Comparison of ENCODE assay signal across 22 cellular contexts in genomic region chr20:922781-923180, GRCh38. TPM values are rescaled to one million over a fixed set of nuclear protein-coding genes. Genes with fewer than 3 reads are reported as not detected.
DNase-seq lines count a peak whose midpoint lies in the region; ATAC-seq, FAIRE-seq and TF ChIP-seq lines count a peak whose summit lies in the region.
"Had no signal": no experiment of that assay in that cellular context is flagged by ENCODE, and none has a peak within 500 bp of the region (broad histone marks: within the 10 kb centered on the region; RNA-seq: fewer than 3 reads in every experiment).

No MANE protein-coding gene starts in this region.

- no peaks in the 10 kb centered on the region for H3K4me1 Mint-ChIP-seq in chondrocyte (ENCODE audit: low read depth)
- H3K4me1 Mint-ChIP-seq: CD4-positive, CD25-positive, alpha-beta regulatory T cell; CD8-positive, alpha-beta memory T cell had no signal

- CTCF ChIA-PET in H1 (lab: Charles Lee; ENCODE audit: partially characterized antibody): interaction anchor here (0.6 to 1.8 kb wide), 6 partner anchors 11 to 79 kb away, joined by 3 to 11 read pairs (median 4); no protein-coding TSS in a partner anchor

- no peak overlapping the region for H3K18ac ChIP-seq in H1 (ENCODE audit: extremely low read depth, low read length)

- H3K4me2 ChIP-seq in H1 (ENCODE audit: insufficient read depth in 1 of 2, low read depth in 2 of 2, low read length in 2 of 2) (no peak overlapping the region), osteoblast (ENCODE audit: insufficient read depth, low read length) (no peak overlapping the region)

- H3K4me3 ChIP-seq in H1 (ENCODE audit: extremely low read depth in 1 of 4, insufficient read depth in 2 of 4, low read depth in 3 of 4, low read length in 4 of 4) (no peak overlapping the region), osteoblast (ENCODE audit: insufficient read depth, low read length) (no peak overlapping the region), spleen (no peak overlapping the region)

- ATAC-seq in HG02840 (IDR thresholded peaks at IDR 0.05; ENCODE audit: low FRiP score, unreplicated experiment): no peak

- H3K9me3 ChIP-seq in H1 (ENCODE audit: insufficient read depth in 2 of 2, low read depth in 1 of 2, low read length in 1 of 2) (no peaks in the 10 kb centered on the region; a peak in 1 of 4 replicates), osteoblast (ENCODE audit: low read depth, low read length) (no peaks in the 10 kb centered on the region), spleen (no peaks in the 10 kb centered on the region)
- H3K9me3 ChIP-seq: BE2C had no signal

- H2BK15ac ChIP-seq in H1 (ENCODE audit: low read length): 0 out of 2 replicates have a peak overlapping the region, but pooled peaks have one; percentile 8

- POLR2A ChIA-PET in H1 (lab: Charles Lee; ENCODE audit: partially characterized antibody): no interaction called here

- H3K36me3 Mint-ChIP-seq in chondrocyte (ENCODE audit: low read depth): no peaks in the 10 kb centered on the region
- H3K36me3 Mint-ChIP-seq: CD8-positive, alpha-beta memory T cell had no signal

- H2BK20ac ChIP-seq in H1 (ENCODE audit: low read length): no peak overlapping the region

- no peak overlapping the region for H3K4me3 Mint-ChIP-seq in chondrocyte (ENCODE audit: unreplicated experiment)
- H3K4me3 Mint-ChIP-seq: CD4-positive, CD25-positive, alpha-beta regulatory T cell; CD8-positive, alpha-beta memory T cell had no signal

- H2BK120ac ChIP-seq in H1 (replicated peaks; ENCODE audit: low read depth, low read length): no peak overlapping the region

- no peaks in the 10 kb centered on the region for H3K79me1 ChIP-seq in H1 (ENCODE audit: low read depth, low read length)

- no peak overlapping the region for H3K9ac ChIP-seq in H1 (replicated peaks in 1 of 4; ENCODE audit: extremely low read depth in 1 of 4, low read depth in 3 of 4, low read length in 3 of 4)

- no peak overlapping the region for H4K5ac ChIP-seq in H1 (ENCODE audit: insufficient read length, low read depth, low read length)

- H3K27ac ChIP-seq in H1 (ENCODE audit: low read depth, low read length) (no peak overlapping the region), osteoblast (ENCODE audit: low read depth, low read length) (no peak overlapping the region), spleen (no peak overlapping the region)

- intact Hi-C loops in spleen (cut with DNase I; ENCODE audit: low total_unique reads): no loop called here

- TF ChIP-seq EP300 in H1 (IDR thresholded peaks at IDR 0.05; ENCODE audit: borderline replicate concordance in 1 of 2, low read depth in 2 of 2, low read length in 2 of 2): no peak

- H3K27me3 ChIP-seq in H1 (replicated peaks in 1 of 4; ENCODE audit: control insufficient read depth in 3 of 4, extremely low read depth in 1 of 4, insufficient read depth in 3 of 4, low read length in 3 of 4) (no peaks in the 10 kb centered on the region), osteoblast (ENCODE audit: insufficient read depth, low read length) (peaks cover 4% of the 10 kb centered on the region), spleen (replicated peaks in 1 of 7) (peaks cover 0 to 19% (median 0%) of the 10 kb centered on the region in 7 donors)
- H3K27me3 ChIP-seq: BE2C had no signal

- no peak overlapping the region for H2AK5ac ChIP-seq in H1 (ENCODE audit: low read depth, low read length)

- TF ChIP-seq RAD21 in H1 (IDR thresholded peaks at IDR 0.05 in 1 of 2, conservative IDR thresholded peaks at IDR 0.05 in 1 of 2; ENCODE audit: low read depth in 2 of 2, low read length in 2 of 2): no peak

- no peak for FAIRE-seq in H1 (lab: Jason Lieb, UNC)
- FAIRE-seq: A204.1, G401.6, GM12891, GM19239, H54 had no signal

- TF ChIP-seq CTCF in chondrocyte (IDR thresholded peaks at IDR 0.05): no peak
- TF ChIP-seq CTCF in H1 (IDR thresholded peaks at IDR 0.05; ENCODE audit: control extremely low read depth in 1 of 3, insufficient read depth in 1 of 3, low read depth in 1 of 3, low read length in 3 of 3): no peak
- no peak for TF ChIP-seq CTCF in osteoblast (IDR thresholded peaks at IDR 0.05; ENCODE audit: extremely low read depth, low read depth, low read length)
- no peak for TF ChIP-seq CTCF in spleen (IDR thresholded peaks at IDR 0.05 in 8 of 11, conservative IDR thresholded peaks at IDR 0.05 in 3 of 11)

- TF ChIP-seq POLR2A in H1 (IDR thresholded peaks at IDR 0.05; ENCODE audit: control extremely low read depth in 1 of 2, low read depth in 2 of 2, low read length in 2 of 2): no peak
- TF ChIP-seq POLR2A in spleen (IDR thresholded peaks at IDR 0.05): no peak

- H3K4ac ChIP-seq in H1 (replicated peaks; ENCODE audit: insufficient read length, low read depth, low read length): no peak overlapping the region

- H3K56ac ChIP-seq in H1 (replicated peaks; ENCODE audit: insufficient read length, low read depth, low read length): no peak overlapping the region

- H3K4me1 ChIP-seq in H1 (replicated peaks in 1 of 4; ENCODE audit: control insufficient read depth in 3 of 4, insufficient read depth in 4 of 4, low read length in 3 of 4) (no peaks in the 10 kb centered on the region), osteoblast (ENCODE audit: insufficient read depth, low read length) (peaks cover 3% of the 10 kb centered on the region), spleen (no peaks in the 10 kb centered on the region)
- H3K4me1 ChIP-seq: BE2C had no signal

- no peak overlapping the region for H2BK5ac ChIP-seq in H1 (ENCODE audit: low read depth, low read length)

- H3K36me3 ChIP-seq in H1 (ENCODE audit: control insufficient read depth in 2 of 4, insufficient read depth in 4 of 4, low read length in 3 of 4): no peaks in the 10 kb centered on the region
- no peaks in the 10 kb centered on the region for H3K36me3 ChIP-seq in osteoblast (ENCODE audit: insufficient read depth, low read length)
- no peaks in the 10 kb centered on the region for H3K36me3 ChIP-seq in spleen
- H3K36me3 ChIP-seq: BE2C had no signal

- no peak overlapping the region for H4K8ac ChIP-seq in H1 (ENCODE audit: extremely low read depth, insufficient read depth, low read length)

- no peaks in the 10 kb centered on the region for H3K79me2 ChIP-seq in H1 (ENCODE audit: control insufficient read depth in 1 of 2, insufficient read depth in 2 of 2, low read length in 2 of 2)
- no peaks in the 10 kb centered on the region for H3K79me2 ChIP-seq in osteoblast (ENCODE audit: insufficient read depth, low read length)

- H3K23me2 ChIP-seq in H1 (ENCODE audit: low read depth, low read length): no peaks in the 10 kb centered on the region

- H3K14ac ChIP-seq in H1 (ENCODE audit: insufficient read length): no peak overlapping the region

- H3K27me3 Mint-ChIP-seq in chondrocyte (ENCODE audit: low read depth): peaks cover 8% of the 10 kb centered on the region

- DNase-seq in chondrocyte (ENCODE audit: low spot score) (peak; percentile 20), H1 (ENCODE audit: low read depth in 1 of 2, low spot score in 2 of 2) (no peak), osteoblast (ENCODE audit: insufficient read length, low spot score, missing footprints) (no peak), spleen (peak; percentile 12), cerebellar nuclear complex (lab: John Stamatoyannopoulos, UW) (no peak), MV-4-11 (lab: John Stamatoyannopoulos, UW) (no peak)
- no peak for DNase-seq in activated CD8-positive, alpha-beta memory T cell treated with anti-CD3 and anti-CD28 coated beads for 24 hours
- DNase-seq: ACHN; BE2C; C1 segment of cervical spinal cord; CD4-positive, CD25-positive, alpha-beta regulatory T cell; CD8-positive, alpha-beta memory T cell; COR-L47; DMS 273 treated with DMSO at 0.1 percent for 48 hours; DMS53; HCEC 1CT had no signal

- H4K91ac ChIP-seq in H1 (replicated peaks; ENCODE audit: insufficient read length, low read length): no peak overlapping the region

- H4K20me1 ChIP-seq in H1 (replicated peaks in 1 of 2; ENCODE audit: control insufficient read depth in 1 of 2, insufficient read depth in 2 of 2, low read length in 2 of 2) (no peaks in the 10 kb centered on the region), osteoblast (ENCODE audit: insufficient read depth, low read length) (no peaks in the 10 kb centered on the region)

- no peak overlapping the region for H3K23ac ChIP-seq in H1 (ENCODE audit: insufficient read length)

- H2AFZ ChIP-seq in H1 (ENCODE audit: low read length) (no peak overlapping the region), osteoblast (ENCODE audit: low read length) (peak overlapping the region; percentile 47)

- H3K27ac Mint-ChIP-seq in chondrocyte (ENCODE audit: unreplicated experiment): no peak overlapping the region
- H3K27ac Mint-ChIP-seq: CD4-positive, CD25-positive, alpha-beta regulatory T cell; CD8-positive, alpha-beta memory T cell had no signal

- 82% methylated on average over 4 of the region's 4 CpGs; no CpG with 5 or more reads in 1 of the 2 experiments for whole genome bisulfite sequencing in H1 (ENCODE audit: extremely low coverage in 1 of 2, insufficient coverage in 1 of 2, insufficient read length in 1 of 2, insufficient replicate concordance in 2 of 2, low coverage in 1 of 2, low lambda C conversion rate in 2 of 2, missing lambda C conversion rate in 1 of 2), 2 experiments
- 51 to 70% (median 65%) methylated on average over 4 of the region's 4 CpGs for WGBS in spleen, 5 donors

- H2BK12ac ChIP-seq in H1 (ENCODE audit: low read depth, low read length): no peak overlapping the region

- peaks cover 2% of the 10 kb centered on the region for H3K9me3 Mint-ChIP-seq in chondrocyte (ENCODE audit: low read depth)
- H3K9me3 Mint-ChIP-seq: CD8-positive, alpha-beta memory T cell had no signal

TF ChIP-seq in H1, 55 proteins besides CTCF, POLR2A, EP300 and RAD21 (continues in another document):
- TF ChIP-seq FOSL1 (IDR thresholded peaks at IDR 0.05; ENCODE audit: insufficient read depth, low read depth, low read length): no peak
- no peak for TF ChIP-seq ZNF274 (IDR thresholded peaks at IDR 0.05; ENCODE audit: borderline replicate concordance, extremely low read depth, low read length)

RNA-seq across cellular contexts. Expression of gene ANGPT4, which starts 6.6 kb away (rescaled TPM):
- total RNA-seq in chondrocyte: 0.12 TPM in 1 of 3 replicates, not detected in the others
- 0.06 and 0.07 TPM in 2 replicates for total RNA-seq in H1 (2021; fragmentation: NEBNext Ultra II Directional; extraction: Animal tissue kit (Norgen Biotek cat#: 25700))
- 0.25 and 0.33 TPM in 2 replicates for polyA plus RNA-seq in H1 (2011; rRNA removed)
- 0.26 TPM for polyA plus RNA-seq in H1 (2011; cell fraction: cytosol; rRNA removed)
- polyA plus RNA-seq in H1 (2011; cell fraction: nucleus; rRNA removed): 0.31 TPM
- 0.04 to 0.24 TPM (median 0.14 TPM) in 4 replicates for polyA plus RNA-seq in H1 (2012, experiment 1 of 2)
- 0.05 TPM for polyA plus RNA-seq in H1 (2012, experiment 2 of 2)
- 0.41 TPM for polyA plus RNA-seq in H1 (2013, experiment 1 of 2)
- polyA plus RNA-seq in H1 (2013, experiment 2 of 2): 0.37 TPM
- 0.25 and 0.49 TPM in 2 replicates for polyA minus RNA-seq in H1 (2011; rRNA and poly(A)+ RNA removed)
- polyA minus RNA-seq in H1 (2011; cell fraction: cytosol; rRNA and poly(A)+ RNA removed): not detected
- 0.20 TPM for polyA minus RNA-seq in H1 (2011; cell fraction: nucleus; rRNA and poly(A)+ RNA removed)
- under 0.01 TPM in 2 replicates for total RNA-seq in osteoblast
- not detected for total RNA-seq in spleen
- polyA plus RNA-seq in spleen: under 1 TPM in 2 of 3 donors, not detected in 1; 0.03 to 0.06 TPM
- total RNA-seq: CD4-positive, CD25-positive, alpha-beta regulatory T cell; CD8-positive, alpha-beta memory T cell had no signal
- polyA plus RNA-seq: CD4-positive, CD25-positive, alpha-beta regulatory T cell; CD8-positive, alpha-beta memory T cell had no signal

Comparison
In these comparisons a context has a peak if more than half of its experiments do, and no peak if none do; other contexts are left out.
1. DNase-seq: peak in chondrocyte (single experiment) and spleen (single experiment); none in H1 (0 of 2), osteoblast (single experiment), cerebellar nuclear complex (0 of 2), activated CD8-positive, alpha-beta memory T cell treated with anti-CD3 and anti-CD28 coated beads for 24 hours (single experiment) and MV-4-11 (single experiment).